Comparison of ENCODE assay signal across 29 cellular contexts in genomic region chr14:59225281-59225680, GRCh38.
"Had no signal": no experiment of that assay in that cellular context is flagged by ENCODE, and none has a peak within 500 bp of the region (broad histone marks: within the 10 kb centered on the region; RNA-seq: fewer than 3 reads in every experiment).

No MANE protein-coding gene starts in this region.

- H3K27ac Mint-ChIP-seq: activated CD4-positive, alpha-beta T cell treated with anti-CD3 and anti-CD28 coated beads for 36 hours; activated CD8-positive, alpha-beta memory T cell treated with anti-CD3 and anti-CD28 coated beads, Interleukin-2, amount 10 ng/mL, durations not matched to agents 7 days and 5 days; activated CD8-positive, alpha-beta T cell treated with anti-CD3 and anti-CD28 coated beads, Interleukin-2, amount 10 ng/mL, durations not matched to agents 7 days and 5 days; activated naive CD4-positive, alpha-beta T cell treated with anti-CD3 and anti-CD28 coated beads, Interleukin-2, amount 50 U/mL, for 72 hours; activated T-helper 2 cell treated with anti-CD3 and anti-CD28 coated beads, Interferon-gamma antibody, Interleukin-2, Interleukin-4, amounts not matched to agents 10 μg/mL and 5 μg/mL and 100 μg/mL, durations not matched to agents 14 hours and 24 hours and 36 hours; mesothelial cell of epicardium; naive B cell; nephron progenitor cell; stimulated activated naive B cell treated with anti-CD40 and anti-IgM and Interleukin-4, amounts not matched to agents 10 μg/mL and 1 μg/mL and 100 μg/mL, for 72 hours had no signal

- H3K27ac ChIP-seq: adrenal gland, body of pancreas, cardiac muscle cell, coronary artery, dorsolateral prefrontal cortex, left lung, neutrophil, stomach, tibial nerve had no signal

- H3K36me3 ChIP-seq: adrenal gland, cardiac muscle cell, left lung, neutrophil had no signal

- H3K9me3 ChIP-seq: adrenal gland, body of pancreas, left lung, neutrophil, stomach, tibial nerve had no signal

- H3K36me3 Mint-ChIP-seq: activated CD8-positive, alpha-beta memory T cell treated with anti-CD3 and anti-CD28 coated beads, Interleukin-2, amount 10 ng/mL, durations not matched to agents 7 days and 5 days had no signal

- H3K4me3 Mint-ChIP-seq: activated CD4-positive, alpha-beta T cell treated with anti-CD3 and anti-CD28 coated beads for 36 hours; activated CD8-positive, alpha-beta memory T cell treated with anti-CD3 and anti-CD28 coated beads, Interleukin-2, amount 10 ng/mL, durations not matched to agents 7 days and 5 days; activated CD8-positive, alpha-beta T cell treated with anti-CD3 and anti-CD28 coated beads, Interleukin-2, amount 10 ng/mL, durations not matched to agents 7 days and 5 days; mesothelial cell of epicardium; naive B cell; nephron progenitor cell; stimulated activated naive B cell treated with anti-CD40 and anti-IgM and Interleukin-4, amounts not matched to agents 10 μg/mL and 1 μg/mL and 100 μg/mL, for 72 hours had no signal

- H3K27me3 ChIP-seq: adrenal gland, body of pancreas, cardiac muscle cell, dorsolateral prefrontal cortex, left lung, neutrophil, stomach, tibial nerve had no signal

- H3K9me3 Mint-ChIP-seq: activated T-helper 2 cell treated with anti-CD3 and anti-CD28 coated beads, Interferon-gamma antibody, Interleukin-2, Interleukin-4, amounts not matched to agents 10 μg/mL and 5 μg/mL and 100 μg/mL, durations not matched to agents 14 hours and 24 hours and 36 hours; stimulated activated naive B cell treated with anti-CD40 and anti-IgM and Interleukin-4, amounts not matched to agents 10 μg/mL and 1 μg/mL and 100 μg/mL, for 72 hours had no signal

- H3K4me2 ChIP-seq: smooth muscle cell had no signal

- H3K4me3 ChIP-seq: adrenal gland, body of pancreas, cardiac muscle cell, coronary artery, dorsolateral prefrontal cortex, left lung, smooth muscle cell, stomach, tibial nerve had no signal

- DNase-seq: activated CD4-positive, alpha-beta T cell treated with anti-CD3 and anti-CD28 coated beads for 36 hours; activated CD4-positive, CD25-positive, alpha-beta regulatory T cell; activated CD8-positive, alpha-beta memory T cell treated with anti-CD3 and anti-CD28 coated beads, Interleukin-2, amount 10 ng/mL, durations not matched to agents 7 days and 5 days; activated CD8-positive, alpha-beta T cell treated with anti-CD3 and anti-CD28 coated beads, Interleukin-2, amount 10 ng/mL, durations not matched to agents 7 days and 5 days; activated T-cell treated with anti-CD3 and anti-CD28 coated beads, Interleukin-2, amount 50 U/mL, for 48 hours; adrenal gland; aorta; body of pancreas; dorsolateral prefrontal cortex; effector memory CD4-positive, alpha-beta T cell; erythroblast; foreskin fibroblast; head of caudate nucleus; kidney glomerular epithelial cell; left lung; naive B cell; nephron progenitor cell; stimulated activated CD4-positive, alpha-beta T cell treated with anti-CD3 and anti-CD28 coated beads, Interleukin-2, amount 100 ng/mL, for 24 hours; stimulated activated naive B cell treated with anti-CD40 and anti-IgM and Interleukin-4, amounts not matched to agents 10 μg/mL and 1 μg/mL and 100 μg/mL, for 72 hours; stomach; T-helper 1 cell had no signal

- H3K4me1 ChIP-seq: adrenal gland had no signal

- H3K27me3 Mint-ChIP-seq: activated CD4-positive, alpha-beta T cell treated with anti-CD3 and anti-CD28 coated beads for 36 hours; activated CD8-positive, alpha-beta memory T cell treated with anti-CD3 and anti-CD28 coated beads, Interleukin-2, amount 10 ng/mL, durations not matched to agents 7 days and 5 days; naive B cell; stimulated activated naive B cell treated with anti-CD40 and anti-IgM and Interleukin-4, amounts not matched to agents 10 μg/mL and 1 μg/mL and 100 μg/mL, for 72 hours had no signal
